Comparison of ENCODE assay signal across 8 cellular contexts in the genomic region with DNA sequence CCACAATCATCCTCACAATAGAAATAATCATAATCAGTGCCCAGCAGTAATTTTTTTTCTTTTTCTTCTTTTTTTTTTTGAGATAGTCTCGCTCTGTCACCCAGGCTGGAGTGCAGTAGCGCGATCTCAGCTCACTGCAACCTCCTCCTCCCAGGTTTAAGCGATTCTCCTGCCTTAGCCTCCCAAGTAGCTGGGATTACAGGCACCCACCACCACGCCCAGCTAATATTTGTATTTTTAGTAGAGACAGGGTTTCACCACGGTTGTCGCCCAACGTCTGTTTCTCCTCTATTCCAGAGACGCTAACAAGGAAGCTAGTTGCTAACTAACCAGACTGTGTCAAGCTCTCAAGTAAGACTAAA. TPM values are rescaled to one million over a fixed set of nuclear protein-coding genes. Genes with fewer than 3 reads are reported as not detected.
DNase-seq lines count a peak whose midpoint lies in the region; ATAC-seq, FAIRE-seq and TF ChIP-seq lines count a peak whose summit lies in the region.
"Not testable (repeated sequence)": the region's sequence is repeated elsewhere in the genome, so short reads cannot be mapped to it uniquely, and the experiment has no call there.

No MANE protein-coding gene starts in this region.

- POLR2A ChIA-PET in GM12878 (lab: Charles Lee), result interaction anchor here (0.8 to 3.0 kb wide), 3 partner anchors 10 to 31 kb away, joined by 3 to 14 read pairs (median 4); no protein-coding TSS in a partner anchor

- H3K9me2 ChIP-seq in DOHH2 (replicated peaks; ENCODE audit: control insufficient read depth, low read length); Karpas-422 (replicated peaks; ENCODE audit: insufficient read depth, low read length): not testable (repeated sequence)

- H3K27me3 Mint-ChIP-seq in glutamatergic neuron (ENCODE audit: unreplicated experiment); stimulated activated naive B cell treated with anti-CD40 and anti-IgM and Interleukin-4, amounts not matched to agents 10 μg/mL and 1 μg/mL and 100 μg/mL, for 72 hours: not testable (repeated sequence)

- not testable (repeated sequence) for TF ChIP-seq RAD21 in GM12878 (IDR thresholded peaks at IDR 0.05; ENCODE audit: insufficient read depth, low read depth, low read length)

- not testable (repeated sequence) for ATAC-seq in GM12878; stimulated activated naive B cell treated with anti-CD40 and anti-IgM and Interleukin-4, amounts not matched to agents 10 μg/mL and 1 μg/mL and 100 μg/mL, for 72 hours (replicated peaks)
- ATAC-seq in left ventricle myocardium superior, result peak; percentile 23

- not testable (repeated sequence) for H3K4me3 Mint-ChIP-seq in glutamatergic neuron (ENCODE audit: unreplicated experiment); stimulated activated naive B cell treated with anti-CD40 and anti-IgM and Interleukin-4, amounts not matched to agents 10 μg/mL and 1 μg/mL and 100 μg/mL, for 72 hours

- peak overlapping the region; percentile 53 for H3K27ac Mint-ChIP-seq in glutamatergic neuron (ENCODE audit: unreplicated experiment)
- H3K27ac Mint-ChIP-seq in stimulated activated naive B cell treated with anti-CD40 and anti-IgM and Interleukin-4, amounts not matched to agents 10 μg/mL and 1 μg/mL and 100 μg/mL, for 72 hours, result peak overlapping the region; percentile 14

- 81% methylated on average over 9 of the region's 9 CpGs for WGBS in GM12878 (ENCODE audit: insufficient coverage, insufficient replicate concordance, low lambda C conversion rate, missing lambda C conversion rate)

- TF ChIP-seq POLR2A in GM12878 (IDR thresholded peaks at IDR 0.05; ENCODE audit: low read depth, low read length), result not testable (repeated sequence)

- H3K36me3 Mint-ChIP-seq in glutamatergic neuron (ENCODE audit: unreplicated experiment), result not testable (repeated sequence)
- peaks cover 3 to 14% of the 10 kb centered on the region in 2 donors for H3K36me3 Mint-ChIP-seq in stimulated activated naive B cell treated with anti-CD40 and anti-IgM and Interleukin-4, amounts not matched to agents 10 μg/mL and 1 μg/mL and 100 μg/mL, for 72 hours

- RAD21 ChIA-PET in GM12878 (lab: Charles Lee; ENCODE audit: unreplicated experiment), result interaction anchor here (0.7 to 4.1 kb wide), 7 partner anchors 10 to 115 kb away, joined by 3 to 18 read pairs (median 3); a partner anchor contains a TSS

- H3K4me2 ChIP-seq in DOHH2 (ENCODE audit: low read length), result peak overlapping the region; percentile 30; the same call in 1 of the 2 replicates
- peak overlapping the region; percentile 76 for H3K4me2 ChIP-seq in Karpas-422 (ENCODE audit: low read depth, low read length, poor library complexity, severe bottlenecking)
- H3K4me2 ChIP-seq in GM12878 (ENCODE audit: control insufficient read depth, insufficient read depth), result peak overlapping the region; percentile 83

- not testable (repeated sequence) for H3K9me3 Mint-ChIP-seq in glutamatergic neuron (ENCODE audit: unreplicated experiment); stimulated activated naive B cell treated with anti-CD40 and anti-IgM and Interleukin-4, amounts not matched to agents 10 μg/mL and 1 μg/mL and 100 μg/mL, for 72 hours

- not testable (repeated sequence) for H3K27me3 ChIP-seq in DOHH2 (ENCODE audit: control insufficient read depth, low read length); Karpas-422 (ENCODE audit: low read length); GM12878 (replicated peaks in 1 of 2; ENCODE audit: control insufficient read depth in 2 of 2, insufficient read depth in 2 of 2, low read length in 1 of 2); neutrophil

- FAIRE-seq in GM12878 (lab: Jason Lieb, UNC), result not testable (repeated sequence)

- H3K9ac ChIP-seq in Karpas-422 (ENCODE audit: low read length), result peak overlapping the region; percentile 70
- not testable (repeated sequence) for H3K9ac ChIP-seq in SK-N-MC (ENCODE audit: insufficient read length); GM12878 (ENCODE audit: control insufficient read depth, insufficient read depth, low read length)

- CTCF ChIA-PET in GM12878 (lab: Yijun Ruan, JAX), result interaction anchor here (1.1 to 2.1 kb wide), 3 partner anchors 25 to 115 kb away, joined by 3 to 13 read pairs (median 5); a partner anchor contains a TSS

- not testable (repeated sequence) for H3K36me3 ChIP-seq in DOHH2 (ENCODE audit: control insufficient read depth, low read length); Karpas-422 (ENCODE audit: insufficient read depth, low read length); SK-N-MC (ENCODE audit: insufficient read depth, low read length); GM12878 (ENCODE audit: control insufficient read depth in 2 of 2, insufficient read depth in 2 of 2, low read length in 1 of 2); neutrophil

- TF ChIP-seq CTCF in DOHH2 (IDR thresholded peaks at IDR 0.05; ENCODE audit: low read depth, low read length, poor library complexity, severe bottlenecking); GM12878 (IDR thresholded peaks at IDR 0.05 in 2 of 3, conservative IDR thresholded peaks at IDR 0.05 in 1 of 3; ENCODE audit: control insufficient read depth in 2 of 3, extremely low read depth in 1 of 3, insufficient read depth in 1 of 3, low read depth in 3 of 3, low read length in 3 of 3); glutamatergic neuron (IDR thresholded peaks at IDR 0.05; ENCODE audit: partially characterized antibody, unreplicated experiment); neutrophil (IDR thresholded peaks at IDR 0.05): not testable (repeated sequence)

- intact Hi-C loops in GM12878 (cut with micrococcal nuclease; ENCODE audit: unreplicated experiment); left ventricle myocardium superior (cut with micrococcal nuclease): not testable (repeated sequence)

- TF ChIP-seq EP300 in GM12878 (IDR thresholded peaks at IDR 0.05; ENCODE audit: borderline replicate concordance in 1 of 2, control insufficient read depth in 1 of 2, low read depth in 2 of 2, low read length in 2 of 2), result not testable (repeated sequence)

- peaks cover 26% of the 10 kb centered on the region for H3K4me1 Mint-ChIP-seq in glutamatergic neuron (ENCODE audit: low read depth, unreplicated experiment)
- H3K4me1 Mint-ChIP-seq in stimulated activated naive B cell treated with anti-CD40 and anti-IgM and Interleukin-4, amounts not matched to agents 10 μg/mL and 1 μg/mL and 100 μg/mL, for 72 hours, result peaks cover 30 to 73% of the 10 kb centered on the region in 2 donors

- not testable (repeated sequence) for H3F3A ChIP-seq in DOHH2 (ENCODE audit: control insufficient read depth, insufficient read depth)

- not testable (repeated sequence) for DNase-seq in Karpas-422; SK-N-MC (ENCODE audit: low read depth, low spot score); GM12878 (ENCODE audit: low read depth, low spot score); glutamatergic neuron; left ventricle myocardium superior; stimulated activated naive B cell treated with anti-CD40 and anti-IgM and Interleukin-4, amounts not matched to agents 10 μg/mL and 1 μg/mL and 100 μg/mL, for 72 hours

- H3K4me1 ChIP-seq in DOHH2 (ENCODE audit: control insufficient read depth, low read length), result peaks cover 17% of the 10 kb centered on the region
- H3K4me1 ChIP-seq in Karpas-422 (ENCODE audit: low read length), result peaks cover 61% of the 10 kb centered on the region
- H3K4me1 ChIP-seq in GM12878 (ENCODE audit: control insufficient read depth, insufficient read depth, low read length), result not testable (repeated sequence)
- H3K4me1 ChIP-seq in neutrophil (ENCODE audit: control insufficient read depth in 1 of 2, insufficient read depth in 1 of 2, low read depth in 1 of 2, low read length in 1 of 2), result peaks cover 15 to 25% of the 10 kb centered on the region in 2 experiments

- H3K27ac ChIP-seq in DOHH2 (ENCODE audit: low read depth, low read length); GM12878 (ENCODE audit: control insufficient read depth, insufficient read depth): not testable (repeated sequence)
- H3K27ac ChIP-seq in Karpas-422 (ENCODE audit: low read length) (peak overlapping the region; percentile 97), SK-N-MC (peak overlapping the region; percentile 73; the same call in 1 of the 2 replicates), neutrophil (peak overlapping the region; percentile 35)

- SMC1A ChIA-PET in GM12878 (lab: Charles Lee; ENCODE audit: uncharacterized antibody, unreplicated experiment), result interaction anchor here (0.7 to 4.5 kb wide), 14 partner anchors 8 to 70 kb away, joined by 3 to 25 read pairs (median 10); a partner anchor contains a TSS

- not testable (repeated sequence) for H4K20me1 ChIP-seq in DOHH2 (ENCODE audit: control insufficient read depth, insufficient read depth, low read depth, low read length); Karpas-422 (ENCODE audit: insufficient read depth, low read depth, low read length); GM12878 (ENCODE audit: control insufficient read depth, insufficient read depth)

- not testable (repeated sequence) for H3K9me3 ChIP-seq in DOHH2 (ENCODE audit: control insufficient read depth, insufficient read depth, low read length); Karpas-422 (ENCODE audit: low read length); SK-N-MC (ENCODE audit: low read depth, low read length); GM12878 (replicated peaks; ENCODE audit: control insufficient read depth, insufficient read depth, low read length); neutrophil

- peaks cover 84% of the 10 kb centered on the region for H3K79me2 ChIP-seq in DOHH2 (ENCODE audit: control insufficient read depth, low read length)
- peaks cover 80% of the 10 kb centered on the region for H3K79me2 ChIP-seq in Karpas-422 (ENCODE audit: low read length)
- H3K79me2 ChIP-seq in GM12878 (ENCODE audit: control insufficient read depth, insufficient read depth, low read length), result peaks cover 59% of the 10 kb centered on the region

- not testable (repeated sequence) for H2AFZ ChIP-seq in Karpas-422 (ENCODE audit: low read length); GM12878 (ENCODE audit: control insufficient read depth, low read depth, low read length)

- in situ Hi-C loops in GM12878 (cut with MboI), result not testable (repeated sequence)

- not testable (repeated sequence) for H3K4me3 ChIP-seq in DOHH2 (ENCODE audit: low read length); SK-N-MC; neutrophil (ENCODE audit: low read depth in 1 of 2, low read length in 1 of 2)
- H3K4me3 ChIP-seq in Karpas-422 (ENCODE audit: low read length), result peak overlapping the region; percentile 55
- H3K4me3 ChIP-seq in GM12878, result peak overlapping the region; percentile 17; the same call in 1 of the 2 replicates

- not testable (repeated sequence) for BruUV-seq in GM12878 (replicated peaks; lab: Mats Ljungman, UMichigan)

RNA-seq across cellular contexts. Expression of a gene that starts 28.8 kb away (rescaled TPM):
- total RNA-seq in Karpas-422 (2014; rRNA removed; shearing (Covaris generic); ENCODE audit: low replicate concordance), result 33.7 and 41.7 TPM in 2 replicates
- 32.2 and 32.9 TPM in 2 replicates for total RNA-seq in GM12878 (2013; cell fraction: nucleolus; rRNA removed)
- 27.3 and 32.4 TPM in 2 replicates for total RNA-seq in GM12878 (2014; rRNA removed)
- 32.1 and 32.3 TPM in 2 replicates for total RNA-seq in GM12878 (2014; rRNA removed; fragmentation: Illumina TruSeq; extraction: Trizol)
- total RNA-seq in GM12878 (2021), result 27.8 and 28.5 TPM in 2 replicates
- 4.2 TPM for polyA plus RNA-seq in GM12878 (2011; ENCODE audit: low read depth)
- polyA plus RNA-seq in GM12878 (2011; rRNA removed), result 17.9 and 20.9 TPM in 2 replicates
- 10.5 and 11.0 TPM in 2 replicates for polyA plus RNA-seq in GM12878 (2011; cell fraction: cytosol; rRNA removed)
- 8.2 and 10.1 TPM in 2 replicates for polyA plus RNA-seq in GM12878 (2011; cell fraction: nucleus; rRNA removed)
- polyA plus RNA-seq in GM12878 (2012), result 4.6 and 5.9 TPM in 2 replicates
- polyA plus RNA-seq in GM12878 (2014; fragmentation: Illumina TruSeq; extraction: Trizol), result 28.5 and 34.7 TPM in 2 replicates
- polyA plus RNA-seq in GM12878 (2014; fragmentation: Nextera tagmentation; extraction: Ambion mirVana), result 10 to 100 TPM in 1 of 2 experiments, 1 to 10 TPM in 1; 2.4 to 23.6 TPM
- 25.8 and 27.6 TPM in 2 replicates for polyA plus RNA-seq in GM12878 (2014; rRNA removed)
- polyA plus RNA-seq in GM12878 (2016; fragmentation: Nextera tagmentation; extraction: Ambion mirVana), result 10 to 100 TPM; 13.8 to 14.2 TPM
- 22.7 and 22.9 TPM in 2 replicates for polyA minus RNA-seq in GM12878 (2011; rRNA and poly(A)+ RNA removed)
- polyA minus RNA-seq in GM12878 (2011; cell fraction: cytosol; rRNA and poly(A)+ RNA removed), result 8.3 and 10.4 TPM in 2 replicates
- 3.4 and 5.5 TPM in 2 replicates for polyA minus RNA-seq in GM12878 (2011; cell fraction: nucleus; rRNA and poly(A)+ RNA removed)
- 76.1 TPM for total RNA-seq in glutamatergic neuron (ENCODE audit: unreplicated experiment)
- total RNA-seq in left ventricle myocardium superior, result 59.3 TPM

Comparison
In these comparisons a context has a peak if more than half of its experiments do, and no peak if none do; other contexts are left out.
1. H3K4me2 ChIP-seq: peak in every context shown above with its lines; median percentile 83 in GM12878; 76 in Karpas-422; 30 in DOHH2.